Comparison of ENCODE assay signal across 9 cellular contexts in genomic region chr5:154118832-154119442, GRCh38.
DNase-seq lines count a peak whose midpoint lies in the region; ATAC-seq and TF ChIP-seq lines count a peak whose summit lies in the region.
"Had no signal": no experiment of that assay in that cellular context is flagged by ENCODE, and none has a peak within 500 bp of the region (broad histone marks: within the 10 kb centered on the region; RNA-seq: fewer than 3 reads in every experiment).

No MANE protein-coding gene starts in this region.

- H3K27me3 Mint-ChIP-seq in nephron (ENCODE audit: low read depth): peaks cover 11% of the 10 kb centered on the region
- peaks cover 31% of the 10 kb centered on the region for H3K27me3 Mint-ChIP-seq in T-helper 17 cell

- peaks cover 7% of the 10 kb centered on the region for H3K36me3 Mint-ChIP-seq in nephron (ENCODE audit: low read depth)
- H3K36me3 Mint-ChIP-seq in T-helper 17 cell (ENCODE audit: low read depth): peaks cover 5% of the 10 kb centered on the region

- peak overlapping the region in 2 of 3 experiments; percentile 2 to 63 for H3K27ac Mint-ChIP-seq in nephron
- no peak overlapping the region for H3K27ac Mint-ChIP-seq in T-helper 17 cell

- ATAC-seq in HG03103 (IDR thresholded peaks at IDR 0.05; ENCODE audit: low read depth, unreplicated experiment) (peak; percentile 66), SK-N-SH treated with all-trans-retinoic acid at 6 μM for 48 hours (0 out of 3 replicates have a peak, but pooled peaks have one; percentile 19), T-helper 17 cell (no peak)
- ATAC-seq: right cardiac atrium had no signal

- in situ Hi-C loops in GM13977 (cut with MboI; ENCODE audit: low pct_unique_long_range_greater_than_20kb, low sequenced_read_pairs, unreplicated experiment): no loop called here

- H3K4me3 Mint-ChIP-seq in nephron: no peak overlapping the region
- no peak overlapping the region for H3K4me3 Mint-ChIP-seq in T-helper 17 cell

- peaks cover 13% of the 10 kb centered on the region for H3K9me3 Mint-ChIP-seq in nephron

- DNase-seq in GM13977 (ENCODE audit: low spot score) (no peak), NCI-H2171 (lab: John Stamatoyannopoulos, UW) (no peak), T-helper 17 cell (no peak)
- DNase-seq in effector CD4-positive, alpha-beta T cell: no peak
- DNase-seq: NCI-H1930, right cardiac atrium had no signal

- TF ChIP-seq CTCF in GM13977 (IDR thresholded peaks at IDR 0.05; ENCODE audit: extremely low read depth, insufficient read depth, missing control alignments) (peak; percentile 2), nephron (IDR thresholded peaks at IDR 0.05; ENCODE audit: unreplicated experiment in 3 of 3) (no peak)

- no peaks in the 10 kb centered on the region for H3K9me3 ChIP-seq in T-helper 17 cell (ENCODE audit: control insufficient read depth, low read length, poor library complexity, severe bottlenecking)

- H3K4me1 Mint-ChIP-seq in nephron: peaks cover 16% of the 10 kb centered on the region
- no peaks in the 10 kb centered on the region for H3K4me1 Mint-ChIP-seq in T-helper 17 cell

TF ChIP-seq in SK-N-SH treated with all-trans-retinoic acid at 6 μM for 48 hours, 23 proteins besides CTCF, POLR2A, EP300 and RAD21:
- TF ChIP-seq PATZ1 (CRISPR knock-in tag; IDR thresholded peaks at IDR 0.05; ENCODE audit: borderline replicate concordance) (no peak), CSRNP3 (CRISPR knock-in tag; IDR thresholded peaks at IDR 0.05) (no peak), ZNF70 (CRISPR knock-in tag; IDR thresholded peaks at IDR 0.05) (no peak), ZNF8 (CRISPR knock-in tag; IDR thresholded peaks at IDR 0.05) (no peak), RARB (CRISPR knock-in tag; IDR thresholded peaks at IDR 0.05) (no peak), OSR1 (CRISPR knock-in tag; IDR thresholded peaks at IDR 0.05) (no peak), ISL1 (CRISPR knock-in tag; IDR thresholded peaks at IDR 0.05) (no peak), ZC3H10 (CRISPR knock-in tag; IDR thresholded peaks at IDR 0.05) (no peak), CSDC2 (CRISPR knock-in tag; IDR thresholded peaks at IDR 0.05) (no peak), GLIS3 (CRISPR knock-in tag; IDR thresholded peaks at IDR 0.05) (no peak), BACH2 (CRISPR knock-in tag; IDR thresholded peaks at IDR 0.05; ENCODE audit: borderline replicate concordance) (no peak), ARNTL (CRISPR knock-in tag; IDR thresholded peaks at IDR 0.05; ENCODE audit: borderline replicate concordance, low read depth) (no peak), PPARA (CRISPR knock-in tag; IDR thresholded peaks at IDR 0.05; ENCODE audit: borderline replicate concordance) (no peak), TSHZ2 (CRISPR knock-in tag; IDR thresholded peaks at IDR 0.05) (no peak), SNAI2 (CRISPR knock-in tag; IDR thresholded peaks at IDR 0.05) (no peak), ZFP30 (CRISPR knock-in tag; IDR thresholded peaks at IDR 0.05) (no peak), TOX (CRISPR knock-in tag; IDR thresholded peaks at IDR 0.05; ENCODE audit: borderline replicate concordance) (no peak), POU6F1 (CRISPR knock-in tag; IDR thresholded peaks at IDR 0.05; ENCODE audit: borderline replicate concordance, low read depth) (no peak)
